17 cellular contexts compared by ENCODE assay signal in genomic region chr11:68584991-68585524, GRCh38.
DNase-seq lines count a peak whose midpoint lies in the region; TF ChIP-seq lines count a peak whose summit lies in the region.
"Had no signal": no experiment of that assay in that cellular context is flagged by ENCODE, and none has a peak within 500 bp of the region (broad histone marks: within the 10 kb centered on the region; RNA-seq: fewer than 3 reads in every experiment).

No MANE protein-coding gene starts in this region.

- no peak for TF ChIP-seq POLR2A in spleen (IDR thresholded peaks at IDR 0.05)

- H3K4me2 ChIP-seq in trophoblast cell (ENCODE audit: low read length), result no peak overlapping the region
- no peak overlapping the region for H3K4me2 ChIP-seq in neuronal stem cell (ENCODE audit: insufficient read depth, low read length, poor library complexity, severe bottlenecking)

- H3K27ac Mint-ChIP-seq in HFFc6, result peak overlapping the region; percentile 57
- H3K27ac Mint-ChIP-seq in endodermal cell, result peak overlapping the region; percentile 64
- H3K27ac Mint-ChIP-seq: B cell had no signal

- H3K27me3 ChIP-seq in endodermal cell (ENCODE audit: control insufficient read depth, insufficient read depth, low read length, poor library complexity, severe bottlenecking) (no peaks in the 10 kb centered on the region), trophoblast cell (ENCODE audit: insufficient read depth, low read length) (no peaks in the 10 kb centered on the region), spleen (replicated peaks in 1 of 7) (no peaks in the 10 kb centered on the region), neuronal stem cell (ENCODE audit: control insufficient read depth in 3 of 3, insufficient read depth in 3 of 3, low read depth in 1 of 3, low read length in 3 of 3) (no peaks in the 10 kb centered on the region)
- H3K27me3 ChIP-seq: foreskin keratinocyte, tibial artery had no signal

- H3K18ac ChIP-seq in trophoblast cell (ENCODE audit: low read length) (peak overlapping the region; percentile 46), neuronal stem cell (ENCODE audit: low read length) (no peak overlapping the region)

- no peak overlapping the region for H2BK15ac ChIP-seq in neuronal stem cell (ENCODE audit: low read length)

- no peak overlapping the region for H3K9ac ChIP-seq in endodermal cell (ENCODE audit: extremely low read depth, low read length, poor library complexity, severe bottlenecking)
- no peak overlapping the region for H3K9ac ChIP-seq in trophoblast cell (ENCODE audit: low read length)
- no peak overlapping the region for H3K9ac ChIP-seq in neuronal stem cell (ENCODE audit: low read depth, low read length, poor library complexity)

- H2BK5ac ChIP-seq in trophoblast cell (ENCODE audit: low read depth, low read length, poor library complexity) (no peak overlapping the region), neuronal stem cell (ENCODE audit: low read length) (no peak overlapping the region)

- H3K4me3 Mint-ChIP-seq in HFFc6 (no peak overlapping the region), endodermal cell (no peak overlapping the region)
- H3K4me3 Mint-ChIP-seq: B cell had no signal

- H3K9me3 ChIP-seq in endodermal cell (ENCODE audit: control insufficient read depth, low read length) (no peaks in the 10 kb centered on the region), trophoblast cell (ENCODE audit: insufficient read depth, low read depth, low read length) (peaks cover 4% of the 10 kb centered on the region), spleen (no peaks in the 10 kb centered on the region), neuronal stem cell (replicated peaks in 1 of 2; ENCODE audit: control insufficient read depth in 2 of 2, insufficient read depth in 1 of 2, low read depth in 1 of 2, low read length in 2 of 2) (peaks cover 0 to 2% of the 10 kb centered on the region in 2 donors)
- H3K9me3 ChIP-seq: tibial artery had no signal

- H3K4me1 ChIP-seq in endodermal cell (ENCODE audit: control insufficient read depth, insufficient read depth, low read length), result peaks cover 3% of the 10 kb centered on the region
- H3K4me1 ChIP-seq in trophoblast cell (ENCODE audit: control insufficient read depth in 1 of 2, insufficient read depth in 2 of 2, low read length in 2 of 2), result no peaks in the 10 kb centered on the region
- peaks cover 3 to 32% (median 21%) of the 10 kb centered on the region in 6 donors for H3K4me1 ChIP-seq in spleen
- no peaks in the 10 kb centered on the region for H3K4me1 ChIP-seq in neuronal stem cell (ENCODE audit: control insufficient read depth in 2 of 2, insufficient read depth in 1 of 2, low read depth in 1 of 2, low read length in 2 of 2)

- H3K36me3 Mint-ChIP-seq in HFFc6 (ENCODE audit: low read depth) (peaks cover 41% of the 10 kb centered on the region), endodermal cell (ENCODE audit: low read depth) (peaks cover 69% of the 10 kb centered on the region)

- H3K4me3 ChIP-seq in endodermal cell (ENCODE audit: low read length), result no peak overlapping the region
- no peak overlapping the region for H3K4me3 ChIP-seq in trophoblast cell (ENCODE audit: low read depth, low read length)
- no peak overlapping the region for H3K4me3 ChIP-seq in spleen
- H3K4me3 ChIP-seq in neuronal stem cell (ENCODE audit: low read length in 2 of 2), result no peak overlapping the region
- H3K4me3 ChIP-seq: tibial artery had no signal

- H3K9me3 Mint-ChIP-seq in HFFc6, result no peaks in the 10 kb centered on the region
- H3K9me3 Mint-ChIP-seq in endodermal cell, result no peaks in the 10 kb centered on the region

- H3K4ac ChIP-seq in trophoblast cell (ENCODE audit: low read depth, low read length), result no peak overlapping the region
- H3K4ac ChIP-seq in neuronal stem cell (ENCODE audit: low read length), result no peak overlapping the region

- H3K27me3 Mint-ChIP-seq in HFFc6 (ENCODE audit: insufficient read depth), result peaks cover 2% of the 10 kb centered on the region
- no peaks in the 10 kb centered on the region for H3K27me3 Mint-ChIP-seq in endodermal cell (ENCODE audit: insufficient read depth)
- H3K27me3 Mint-ChIP-seq: B cell had no signal

- H3K36me3 ChIP-seq in endodermal cell (ENCODE audit: control insufficient read depth, insufficient read depth, low read length), result peaks cover 86% of the 10 kb centered on the region
- peaks cover 25 to 40% of the 10 kb centered on the region in 2 experiments for H3K36me3 ChIP-seq in trophoblast cell (ENCODE audit: control insufficient read depth in 1 of 2, insufficient read depth in 2 of 2, low read length in 2 of 2)
- H3K36me3 ChIP-seq in spleen, result peaks cover 0 to 98% (median 62%) of the 10 kb centered on the region in 6 donors
- H3K36me3 ChIP-seq in neuronal stem cell (replicated peaks in 1 of 2; ENCODE audit: control insufficient read depth in 2 of 2, insufficient read depth in 2 of 2, low read length in 2 of 2), result peaks cover 24 to 95% of the 10 kb centered on the region in 2 donors

- H4K91ac ChIP-seq in trophoblast cell (ENCODE audit: low read depth, low read length), result no peak overlapping the region
- H4K91ac ChIP-seq in neuronal stem cell (ENCODE audit: low read depth, low read length, poor library complexity), result no peak overlapping the region

- H3K14ac ChIP-seq in trophoblast cell (ENCODE audit: low read length), result no peak overlapping the region
- H3K14ac ChIP-seq in neuronal stem cell (ENCODE audit: low read length), result no peak overlapping the region

- H2AK5ac ChIP-seq in trophoblast cell (ENCODE audit: low read length) (no peak overlapping the region), neuronal stem cell (ENCODE audit: low read depth, low read length) (no peak overlapping the region)

- no peaks in the 10 kb centered on the region for H3K79me1 ChIP-seq in trophoblast cell (ENCODE audit: low read length)
- H3K79me1 ChIP-seq in neuronal stem cell (ENCODE audit: low read depth, low read length), result peaks cover 2% of the 10 kb centered on the region

- no peak overlapping the region for H3K27ac ChIP-seq in endodermal cell (ENCODE audit: low read depth, low read length)
- no peak overlapping the region for H3K27ac ChIP-seq in trophoblast cell (ENCODE audit: low read depth, low read length)
- no peak overlapping the region for H3K27ac ChIP-seq in spleen
- no peak overlapping the region for H3K27ac ChIP-seq in neuronal stem cell (replicated peaks; ENCODE audit: low read length)
- H3K27ac ChIP-seq: epithelial cell of prostate, foreskin keratinocyte had no signal

- WGBS in endodermal cell (ENCODE audit: insufficient coverage in 1 of 2, insufficient read length in 1 of 2), 2 experiments, result 95 to 96% methylated on average over 3 to 6 of the region's 6 CpGs
- no CpG with 5 or more reads among the region's 6 CpGs for WGBS in trophoblast cell (ENCODE audit: extremely low coverage, insufficient coverage, insufficient read length)
- 85 to 96% (median 89%) methylated on average over 6 of the region's 6 CpGs for WGBS in spleen, 5 donors
- no CpG with 5 or more reads among the region's 6 CpGs for WGBS in neuronal stem cell (ENCODE audit: extremely low coverage in 2 of 2, insufficient read length in 2 of 2, insufficient replicate concordance in 1 of 2), 2 donors

- H4K8ac ChIP-seq in trophoblast cell (ENCODE audit: low read depth, low read length) (no peak overlapping the region), neuronal stem cell (ENCODE audit: low read depth, low read length) (no peak overlapping the region)

- H2AFZ ChIP-seq in trophoblast cell (ENCODE audit: insufficient read depth, low read length, poor library complexity) (no peak overlapping the region), neuronal stem cell (ENCODE audit: low read length) (no peak overlapping the region)

- intact Hi-C loops in spleen (cut with DNase I; ENCODE audit: low total_unique reads), result no loop called here

- H3K79me2 ChIP-seq in trophoblast cell (ENCODE audit: control insufficient read depth, insufficient read depth, low read length, poor library complexity), result no peaks in the 10 kb centered on the region

- TF ChIP-seq CTCF in HFFc6 (IDR thresholded peaks at IDR 0.05) (no peak), endodermal cell (conservative IDR thresholded peaks at IDR 0.05) (no peak), spleen (IDR thresholded peaks at IDR 0.05 in 8 of 11, conservative IDR thresholded peaks at IDR 0.05 in 3 of 11) (no peak)

- DNase-seq in HFFc6, result no peak
- DNase-seq in MV-4-11 (lab: John Stamatoyannopoulos, UW), result peak; percentile 17
- DNase-seq in endodermal cell, result no peak
- DNase-seq in trophoblast cell, result peak; percentile 93 to 97
- DNase-seq in spleen, result no peak
- no peak for DNase-seq in neuronal stem cell (ENCODE audit: low spot score)
- DNase-seq in NCI-H1048 (lab: John Stamatoyannopoulos, UW), result no peak
- DNase-seq: activated CD4-positive, alpha-beta T cell treated with anti-CD3 and anti-CD28 coated beads for 4 hours; activated T-cell treated with anti-CD3 and anti-CD28 coated beads for 4 hours; foreskin keratinocyte; Kasumi-1; NCI-H1105; NCI-H524 treated with DMSO at 0.1 percent for 48 hours; stimulated activated CD4-positive, alpha-beta T cell treated with anti-CD3 and anti-CD28 coated beads, Interleukin-15, amount 100 ng/mL, for 24 hours; tibial artery had no signal

- no peak overlapping the region for H2BK120ac ChIP-seq in trophoblast cell (ENCODE audit: insufficient read depth, low read length, poor library complexity)
- H2BK120ac ChIP-seq in neuronal stem cell (ENCODE audit: low read depth, low read length), result no peak overlapping the region

- peaks cover 39% of the 10 kb centered on the region for H3K4me1 Mint-ChIP-seq in HFFc6 (ENCODE audit: low read depth)
- H3K4me1 Mint-ChIP-seq in endodermal cell, result peaks cover 6% of the 10 kb centered on the region

- H4K12ac ChIP-seq in trophoblast cell (ENCODE audit: low read depth, low read length), result no peak overlapping the region

- no peak overlapping the region for H2BK12ac ChIP-seq in trophoblast cell (ENCODE audit: low read length)
- no peak overlapping the region for H2BK12ac ChIP-seq in neuronal stem cell (ENCODE audit: low read length)

- H3K23ac ChIP-seq in trophoblast cell (ENCODE audit: low read length) (no peak overlapping the region), neuronal stem cell (ENCODE audit: low read depth, low read length, poor library complexity) (no peak overlapping the region)

Comparison
In these comparisons a context has a peak if more than half of its experiments do, and no peak if none do; other contexts are left out.
1. DNase-seq: peak in MV-4-11 (single experiment) and trophoblast cell (2 of 2); none in HFFc6 (single experiment), endodermal cell (single experiment), spleen (single experiment), neuronal stem cell (single experiment) and NCI-H1048 (single experiment).